15 cellular contexts compared by ENCODE assay signal in genomic region chr16:81417210-81417609, GRCh38. TPM values are rescaled to one million over a fixed set of nuclear protein-coding genes. Genes with fewer than 3 reads are reported as not detected.
DNase-seq lines count a peak whose midpoint lies in the region; ATAC-seq and TF ChIP-seq lines count a peak whose summit lies in the region.
"Had no signal": no experiment of that assay in that cellular context is flagged by ENCODE, and none has a peak within 500 bp of the region (broad histone marks: within the 10 kb centered on the region; RNA-seq: fewer than 3 reads in every experiment).

No MANE protein-coding gene starts in this region.

- H3K9me2 ChIP-seq in GM23248 (ENCODE audit: insufficient read depth): no peaks in the 10 kb centered on the region

- H3K4me1 ChIP-seq in mesenchymal stem cell (ENCODE audit: control insufficient read depth, insufficient read depth, low read depth, low read length) (peaks cover 5% of the 10 kb centered on the region), GM23248 (ENCODE audit: insufficient read depth) (no peaks in the 10 kb centered on the region)

- H3K14ac ChIP-seq in mesenchymal stem cell (ENCODE audit: low read length in 2 of 2): no peak overlapping the region

- 89% methylated on average over 5 of the region's 5 CpGs for WGBS in mesenchymal stem cell
- 62 to 65% methylated on average over 4 to 5 of the region's 5 CpGs for WGBS in GM23248 (ENCODE audit: low coverage in 1 of 2, low lambda C conversion rate in 2 of 2, missing lambda C conversion rate in 2 of 2), 2 experiments

- H2AFZ ChIP-seq in mesenchymal stem cell (ENCODE audit: low read depth, low read length) (no peak overlapping the region), GM23248 (no peak overlapping the region)

- H3K36me3 ChIP-seq in mesenchymal stem cell (ENCODE audit: control insufficient read depth in 1 of 2, insufficient read depth in 2 of 2, low read depth in 1 of 2, low read length in 2 of 2): no peaks in the 10 kb centered on the region
- no peaks in the 10 kb centered on the region for H3K36me3 ChIP-seq in GM23248 (ENCODE audit: low read depth)

- peak overlapping the region; percentile 40 for H2AK5ac ChIP-seq in mesenchymal stem cell (ENCODE audit: low read length, severe bottlenecking)

- no peak overlapping the region for H2BK5ac ChIP-seq in mesenchymal stem cell (ENCODE audit: low read depth, low read length, poor library complexity, severe bottlenecking)

- peak overlapping the region; percentile 59 for H4K8ac ChIP-seq in mesenchymal stem cell (ENCODE audit: low read length)

- no peaks in the 10 kb centered on the region for H3K36me3 Mint-ChIP-seq in activated B cell treated with CpG ODN at 0.5 μM for 24 hours (ENCODE audit: low read depth)
- H3K36me3 Mint-ChIP-seq in central memory CD8-positive, alpha-beta T cell (ENCODE audit: insufficient read depth): no peaks in the 10 kb centered on the region
- H3K36me3 Mint-ChIP-seq: CD4-positive, alpha-beta memory T cell had no signal

- H4K91ac ChIP-seq in mesenchymal stem cell (ENCODE audit: low read length): no peak overlapping the region

- H3K4me3 ChIP-seq in mesenchymal stem cell (ENCODE audit: insufficient read depth in 1 of 2, low read depth in 1 of 2, low read length in 2 of 2) (no peak overlapping the region), GM23248 (no peak overlapping the region)

- no peak for TF ChIP-seq CTCF in activated B cell treated with CpG ODN at 0.5 μM for 24 hours (IDR thresholded peaks at IDR 0.05)

- POLR2A ChIA-PET in activated B cell treated with CpG ODN at 0.5 μM for 24 hours (lab: Charles Lee): interaction anchor here (0.7 kb wide), 2 partner anchors 26 to 532 kb away, joined by 3 to 4 read pairs; no protein-coding TSS in a partner anchor

- H3K27ac ChIP-seq in mesenchymal stem cell (ENCODE audit: low read length, poor library complexity, severe bottlenecking): no peak overlapping the region
- no peak overlapping the region for H3K27ac ChIP-seq in GM23248

- no peak overlapping the region for H3K9ac ChIP-seq in mesenchymal stem cell (ENCODE audit: low read length)
- no peak overlapping the region for H3K9ac ChIP-seq in GM23248

- peak overlapping the region; percentile 56 for H3K27ac Mint-ChIP-seq in activated B cell treated with CpG ODN at 0.5 μM for 24 hours
- H3K27ac Mint-ChIP-seq in central memory CD8-positive, alpha-beta T cell (ENCODE audit: low read depth): peak overlapping the region; percentile 67
- H3K27ac Mint-ChIP-seq: CD4-positive, alpha-beta memory T cell had no signal

- H2BK12ac ChIP-seq in mesenchymal stem cell (ENCODE audit: low read length in 2 of 2): no peak overlapping the region

- DNase-seq in activated B cell treated with CpG ODN at 0.5 μM for 24 hours (no peak), mesenchymal stem cell (no peak), SK-N-DZ (ENCODE audit: low spot score) (no peak), GM23248 (no peak), Kasumi-1 (lab: John Stamatoyannopoulos, UW) (no peak)
- no peak for DNase-seq in central memory CD8-positive, alpha-beta T cell (ENCODE audit: low spot score in 2 of 2)
- DNase-seq: C1 segment of cervical spinal cord; Calu3; CD4-positive, alpha-beta memory T cell; COR-L47; DMS53; DMS79 treated with DMSO at 0.1 percent for 48 hours; GF-D8; H7; HCEC 1CT had no signal

- H3K27me3 Mint-ChIP-seq in activated B cell treated with CpG ODN at 0.5 μM for 24 hours: no peaks in the 10 kb centered on the region
- H3K27me3 Mint-ChIP-seq in central memory CD8-positive, alpha-beta T cell: no peaks in the 10 kb centered on the region
- H3K27me3 Mint-ChIP-seq: CD4-positive, alpha-beta memory T cell had no signal

- H3K4me3 Mint-ChIP-seq in activated B cell treated with CpG ODN at 0.5 μM for 24 hours: no peak overlapping the region
- H3K4me3 Mint-ChIP-seq in central memory CD8-positive, alpha-beta T cell: no peak overlapping the region
- H3K4me3 Mint-ChIP-seq: CD4-positive, alpha-beta memory T cell had no signal

- H3K23ac ChIP-seq in mesenchymal stem cell (ENCODE audit: low read length in 2 of 2): no peak overlapping the region

- H3K4me2 ChIP-seq in mesenchymal stem cell (ENCODE audit: low read length, poor library complexity, severe bottlenecking) (no peak overlapping the region), GM23248 (ENCODE audit: unreplicated experiment) (no peak overlapping the region)

- H3K9me3 Mint-ChIP-seq in activated B cell treated with CpG ODN at 0.5 μM for 24 hours: no peaks in the 10 kb centered on the region
- H3K9me3 Mint-ChIP-seq in central memory CD8-positive, alpha-beta T cell: no peaks in the 10 kb centered on the region
- H3K9me3 Mint-ChIP-seq: CD4-positive, alpha-beta memory T cell had no signal

- in situ Hi-C loops in GM23248 (cut with MboI): no loop called here

- H3K79me2 ChIP-seq in GM23248 (ENCODE audit: insufficient read depth): no peaks in the 10 kb centered on the region

- H3K18ac ChIP-seq in mesenchymal stem cell (ENCODE audit: low read depth in 1 of 2, low read length in 2 of 2): no peak overlapping the region

- CTCF ChIA-PET in activated B cell treated with CpG ODN at 0.5 μM for 24 hours (lab: Charles Lee): interaction anchor here (0.8 kb wide), 1 partner anchor 280 kb away, joined by 3 read pairs; no protein-coding TSS in a partner anchor

- ATAC-seq in activated B cell treated with CpG ODN at 0.5 μM for 24 hours (ENCODE audit: low read depth): no peak
- ATAC-seq in central memory CD8-positive, alpha-beta T cell (replicated peaks; ENCODE audit: extremely low read depth, poor library complexity, severe bottlenecking): no peak

- peaks cover 6% of the 10 kb centered on the region for H3K9me3 ChIP-seq in mesenchymal stem cell (ENCODE audit: control insufficient read depth, low read length)
- H3K9me3 ChIP-seq in GM23248 (ENCODE audit: low read depth): no peaks in the 10 kb centered on the region

- no peak overlapping the region for H3K4ac ChIP-seq in mesenchymal stem cell (ENCODE audit: low read depth in 1 of 2, low read length in 2 of 2)

- H3K27me3 ChIP-seq in mesenchymal stem cell (ENCODE audit: control insufficient read depth in 1 of 2, insufficient read depth in 1 of 2, low read length in 2 of 2) (peaks cover 0 to 12% of the 10 kb centered on the region in 2 experiments), GM23248 (replicated peaks; ENCODE audit: insufficient read depth) (no peaks in the 10 kb centered on the region)

- H3K4me1 Mint-ChIP-seq in activated B cell treated with CpG ODN at 0.5 μM for 24 hours: peaks cover 16% of the 10 kb centered on the region
- peaks cover 5% of the 10 kb centered on the region for H3K4me1 Mint-ChIP-seq in central memory CD8-positive, alpha-beta T cell

- no peaks in the 10 kb centered on the region for H3K79me1 ChIP-seq in mesenchymal stem cell (replicated peaks; ENCODE audit: low read length, poor library complexity, severe bottlenecking)

- intact Hi-C loops in activated B cell treated with CpG ODN at 0.5 μM for 24 hours (cut with micrococcal nuclease): no loop called here

- no peak overlapping the region for H2BK120ac ChIP-seq in mesenchymal stem cell (ENCODE audit: low read depth, low read length)

- H3F3A ChIP-seq in GM23248 (ENCODE audit: insufficient read depth): no peaks in the 10 kb centered on the region

- no peak overlapping the region for H2BK15ac ChIP-seq in mesenchymal stem cell (ENCODE audit: low read depth, poor library complexity, severe bottlenecking)

- no peaks in the 10 kb centered on the region for H4K20me1 ChIP-seq in GM23248 (ENCODE audit: insufficient read depth)

RNA-seq across cellular contexts. Expression of gene CMIP, which starts 27.4 kb away (rescaled TPM):
- 62.4 and 76.3 TPM in 2 replicates for total RNA-seq in activated B cell treated with CpG ODN at 0.5 μM for 24 hours
- polyA plus RNA-seq in mesenchymal stem cell (2013, experiment 1 of 2): 34.5 TPM
- polyA plus RNA-seq in mesenchymal stem cell (2013, experiment 2 of 2): 34.1 TPM
- 7.1 and 11.8 TPM in 2 replicates for polyA plus RNA-seq in SK-N-DZ (2014; cell fraction: cytosol; rRNA removed)
- polyA plus RNA-seq in SK-N-DZ (2014; cell fraction: nucleus; rRNA removed): 4.8 and 16.4 TPM in 2 replicates
- 7.8 and 9.5 TPM in 2 replicates for total RNA-seq in GM23248 (2014; rRNA removed; shearing (Covaris generic))
- polyA plus RNA-seq in GM23248 (2016; fragmentation: Nextera tagmentation; extraction: Ambion mirVana): 1.3 and 1.5 TPM in 2 replicates
